In genomic region chr4:4831825-4832224, GRCh38 we compare ENCODE assay signal across 33 cellular contexts. TPM values are rescaled to one million over a fixed set of nuclear protein-coding genes. Genes with fewer than 3 reads are reported as not detected.
"Had no signal": no experiment of that assay in that cellular context is flagged by ENCODE, and none has a peak within 500 bp of the region (broad histone marks: within the 10 kb centered on the region; RNA-seq: fewer than 3 reads in every experiment).

No MANE protein-coding gene starts in this region.

- FAIRE-seq: astrocyte, colon, endometrium, endothelial cell of umbilical vein had no signal

- H3K27ac ChIP-seq: brain microvascular endothelial cell, epithelial cell of prostate, esophagus squamous epithelium, gastroesophageal sphincter, heart right ventricle, WERI-Rb-1 had no signal

- H3K4me1 ChIP-seq: esophagus squamous epithelium, gastroesophageal sphincter, heart right ventricle had no signal

- H3K36me3 ChIP-seq: brain microvascular endothelial cell, esophagus squamous epithelium, gastroesophageal sphincter, heart right ventricle, WERI-Rb-1 had no signal

- ATAC-seq: activated CD4-positive, CD25-positive, alpha-beta regulatory T cell treated with anti-CD3 and anti-CD28 coated beads, Interleukin-2, amount 50 U/mL, for 24 hours; activated CD8-positive, alpha-beta memory T cell treated with anti-CD3 and anti-CD28 coated beads, Interleukin-2, amount 10 ng/mL, durations not matched to agents 7 days and 5 days; activated CD8-positive, alpha-beta T cell treated with anti-CD3 and anti-CD28 coated beads, Interleukin-2, amount 10 ng/mL, durations not matched to agents 7 days and 5 days; gastroesophageal sphincter; heart right ventricle; T-helper 17 cell had no signal

- DNase-seq: activated B cell treated with CpG ODN at 0.5 μM for 24 hours; activated CD4-positive, alpha-beta memory T cell treated with anti-CD3 and anti-CD28 coated beads for 36 hours; activated CD4-positive, alpha-beta T cell treated with anti-CD3 and anti-CD28 coated beads for 48 hours; activated CD4-positive, alpha-beta T cell treated with anti-CD3 and anti-CD28 coated beads, Interleukin-2, amount 50 U/mL, for 1 hour; activated CD8-positive, alpha-beta memory T cell treated with anti-CD3 and anti-CD28 coated beads, Interleukin-2, amount 10 ng/mL, durations not matched to agents 7 days and 5 days; activated CD8-positive, alpha-beta memory T cell treated with anti-CD3 and anti-CD28 coated beads, Interleukin-2, amount 50 U/mL, for 4 hours; activated CD8-positive, alpha-beta T cell treated with anti-CD3 and anti-CD28 coated beads, Interleukin-2, amount 10 ng/mL, durations not matched to agents 7 days and 5 days; activated gamma-delta T cell treated with Interleukin-2 at 50 U/mL for 16 hours; activated naive CD4-positive, alpha-beta T cell treated with anti-CD3 and anti-CD28 coated beads, Interleukin-2, amount 50 U/mL, for 16 hours; activated naive CD4-positive, alpha-beta T cell treated with Interleukin-2 at 50 U/mL for 16 hours; activated T-cell treated with anti-CD3 and anti-CD28 coated beads, Interleukin-2, amount 50 U/mL, for 1 hour; activated T-cell treated with anti-CD3 and anti-CD28 coated beads, Interleukin-2, amount 50 U/mL, for 48 hours; amniotic stem cell; anterior cingulate cortex; brain microvascular endothelial cell; caudate nucleus; effector CD8-positive, alpha-beta T cell; esophagus squamous epithelium; foreskin melanocyte; heart right ventricle; T-helper 1 cell; T-helper 17 cell; T1000; WERI-Rb-1 had no signal

- H3K4me3 ChIP-seq: esophagus squamous epithelium, gastroesophageal sphincter, heart right ventricle had no signal

- H3K27me3 ChIP-seq: brain microvascular endothelial cell had no signal

RNA-seq across cellular contexts. Expression of gene MSX1, which starts 27.6 kb away (rescaled TPM):
- total RNA-seq: activated B cell treated with CpG ODN at 0.5 μM for 24 hours; activated CD8-positive, alpha-beta T cell treated with anti-CD3 and anti-CD28 coated beads, Interleukin-2, amount 10 ng/mL, durations not matched to agents 7 days and 5 days; activated T-helper 1 cell treated with anti-CD3 and anti-CD28 coated beads, Interleukin-12 subunit alpha, Interleukin-12 subunit beta, Interleukin-2, Interleukin-4 antibody, amounts not matched to agents 30 ng/mL and 10 ng/mL and 1 ng/mL, durations not matched to agents 14 hours and 24 hours and 36 hours; activated T-helper 2 cell treated with anti-CD3 and anti-CD28 coated beads, Interferon-gamma antibody, Interleukin-2, Interleukin-4, amounts not matched to agents 10 μg/mL and 5 μg/mL and 100 μg/mL, durations not matched to agents 14 hours and 24 hours and 36 hours; T-helper 17 cell had no signal
